ENCODE assay signal across 2 cellular contexts in the genomic region with DNA sequence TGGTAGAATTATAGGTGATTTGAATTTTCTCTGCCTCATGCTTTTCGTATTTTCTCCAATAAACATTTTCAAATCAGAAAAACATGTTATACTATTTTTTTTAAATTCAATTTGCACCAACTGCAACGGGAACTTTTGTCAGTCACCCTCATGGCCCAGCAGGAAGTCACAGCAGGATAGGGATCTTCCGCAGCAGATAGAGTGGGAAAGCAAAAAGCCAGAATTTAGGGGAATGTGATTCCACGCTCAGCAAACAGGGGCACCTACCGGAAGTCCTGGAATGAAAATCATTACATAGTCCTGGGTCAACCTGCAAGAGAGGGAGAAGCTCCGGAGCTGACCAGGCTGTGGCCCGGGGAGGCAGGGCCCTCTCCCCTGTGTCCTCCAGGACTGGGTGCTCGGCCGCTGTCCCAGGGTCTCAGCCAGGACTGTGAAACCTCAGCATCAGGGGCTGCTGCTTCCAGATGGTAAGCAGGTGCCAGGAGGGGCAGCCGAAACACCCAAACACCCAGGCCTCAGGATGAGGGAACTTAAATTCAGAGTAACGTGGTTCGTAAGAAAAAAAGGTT.
TF ChIP-seq lines count a peak whose summit lies in the region.

No MANE protein-coding gene starts in this region.

TF ChIP-seq in GM23338, 12 proteins besides CTCF, POLR2A, EP300 and RAD21 (continued from another document and continues in another):
- TF ChIP-seq, protein P1, sequence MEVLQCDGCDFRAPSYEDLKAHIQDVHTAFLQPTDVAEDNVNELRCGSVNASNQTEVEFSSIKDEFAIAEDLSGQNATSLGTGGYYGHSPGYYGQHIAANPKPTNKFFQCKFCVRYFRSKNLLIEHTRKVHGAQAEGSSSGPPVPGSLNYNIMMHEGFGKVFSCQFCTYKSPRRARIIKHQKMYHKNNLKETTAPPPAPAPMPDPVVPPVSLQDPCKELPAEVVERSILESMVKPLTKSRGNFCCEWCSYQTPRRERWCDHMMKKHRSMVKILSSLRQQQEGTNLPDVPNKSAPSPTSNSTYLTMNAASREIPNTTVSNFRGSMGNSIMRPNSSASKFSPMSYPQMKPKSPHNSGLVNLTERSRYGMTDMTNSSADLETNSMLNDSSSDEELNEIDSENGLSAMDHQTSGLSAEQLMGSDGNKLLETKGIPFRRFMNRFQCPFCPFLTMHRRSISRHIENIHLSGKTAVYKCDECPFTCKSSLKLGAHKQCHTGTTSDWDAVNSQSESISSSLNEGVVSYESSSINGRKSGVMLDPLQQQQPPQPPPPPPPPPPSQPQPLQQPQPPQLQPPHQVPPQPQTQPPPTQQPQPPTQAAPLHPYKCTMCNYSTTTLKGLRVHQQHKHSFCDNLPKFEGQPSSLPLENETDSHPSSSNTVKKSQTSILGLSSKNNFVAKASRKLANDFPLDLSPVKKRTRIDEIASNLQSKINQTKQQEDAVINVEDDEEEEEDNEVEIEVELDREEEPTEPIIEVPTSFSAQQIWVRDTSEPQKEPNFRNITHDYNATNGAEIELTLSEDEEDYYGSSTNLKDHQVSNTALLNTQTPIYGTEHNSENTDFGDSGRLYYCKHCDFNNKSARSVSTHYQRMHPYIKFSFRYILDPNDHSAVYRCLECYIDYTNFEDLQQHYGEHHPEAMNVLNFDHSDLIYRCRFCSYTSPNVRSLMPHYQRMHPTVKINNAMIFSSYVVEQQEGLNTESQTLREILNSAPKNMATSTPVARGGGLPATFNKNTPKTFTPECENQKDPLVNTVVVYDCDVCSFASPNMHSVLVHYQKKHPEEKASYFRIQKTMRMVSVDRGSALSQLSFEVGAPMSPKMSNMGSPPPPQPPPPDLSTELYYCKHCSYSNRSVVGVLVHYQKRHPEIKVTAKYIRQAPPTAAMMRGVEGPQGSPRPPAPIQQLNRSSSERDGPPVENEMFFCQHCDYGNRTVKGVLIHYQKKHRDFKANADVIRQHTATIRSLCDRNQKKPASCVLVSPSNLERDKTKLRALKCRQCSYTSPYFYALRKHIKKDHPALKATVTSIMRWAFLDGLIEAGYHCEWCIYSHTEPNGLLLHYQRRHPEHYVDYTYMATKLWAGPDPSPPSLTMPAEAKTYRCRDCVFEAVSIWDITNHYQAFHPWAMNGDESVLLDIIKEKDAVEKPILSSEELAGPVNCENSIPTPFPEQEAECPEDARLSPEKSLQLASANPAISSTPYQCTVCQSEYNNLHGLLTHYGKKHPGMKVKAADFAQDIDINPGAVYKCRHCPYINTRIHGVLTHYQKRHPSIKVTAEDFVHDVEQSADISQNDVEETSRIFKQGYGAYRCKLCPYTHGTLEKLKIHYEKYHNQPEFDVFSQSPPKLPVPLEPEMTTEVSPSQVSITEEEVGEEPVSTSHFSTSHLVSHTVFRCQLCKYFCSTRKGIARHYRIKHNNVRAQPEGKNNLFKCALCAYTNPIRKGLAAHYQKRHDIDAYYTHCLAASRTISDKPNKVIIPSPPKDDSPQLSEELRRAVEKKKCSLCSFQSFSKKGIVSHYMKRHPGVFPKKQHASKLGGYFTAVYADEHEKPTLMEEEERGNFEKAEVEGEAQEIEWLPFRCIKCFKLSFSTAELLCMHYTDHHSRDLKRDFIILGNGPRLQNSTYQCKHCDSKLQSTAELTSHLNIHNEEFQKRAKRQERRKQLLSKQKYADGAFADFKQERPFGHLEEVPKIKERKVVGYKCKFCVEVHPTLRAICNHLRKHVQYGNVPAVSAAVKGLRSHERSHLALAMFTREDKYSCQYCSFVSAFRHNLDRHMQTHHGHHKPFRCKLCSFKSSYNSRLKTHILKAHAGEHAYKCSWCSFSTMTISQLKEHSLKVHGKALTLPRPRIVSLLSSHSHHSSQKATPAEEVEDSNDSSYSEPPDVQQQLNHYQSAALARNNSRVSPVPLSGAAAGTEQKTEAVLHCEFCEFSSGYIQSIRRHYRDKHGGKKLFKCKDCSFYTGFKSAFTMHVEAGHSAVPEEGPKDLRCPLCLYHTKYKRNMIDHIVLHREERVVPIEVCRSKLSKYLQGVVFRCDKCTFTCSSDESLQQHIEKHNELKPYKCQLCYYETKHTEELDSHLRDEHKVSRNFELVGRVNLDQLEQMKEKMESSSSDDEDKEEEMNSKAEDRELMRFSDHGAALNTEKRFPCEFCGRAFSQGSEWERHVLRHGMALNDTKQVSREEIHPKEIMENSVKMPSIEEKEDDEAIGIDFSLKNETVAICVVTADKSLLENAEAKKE (CRISPR knock-in tag; IDR thresholded peaks at IDR 0.05), result no peak
- no peak for TF ChIP-seq STAT1 (IDR thresholded peaks at IDR 0.05; ENCODE audit: unreplicated experiment)
- TF ChIP-seq POLR2AphosphoS5 (IDR thresholded peaks at IDR 0.05; ENCODE audit: low read depth), result no peak
- TF ChIP-seq EZH2phosphoT487 (IDR thresholded peaks at IDR 0.05; ENCODE audit: unreplicated experiment), result no peak
- TF ChIP-seq, protein P2, sequence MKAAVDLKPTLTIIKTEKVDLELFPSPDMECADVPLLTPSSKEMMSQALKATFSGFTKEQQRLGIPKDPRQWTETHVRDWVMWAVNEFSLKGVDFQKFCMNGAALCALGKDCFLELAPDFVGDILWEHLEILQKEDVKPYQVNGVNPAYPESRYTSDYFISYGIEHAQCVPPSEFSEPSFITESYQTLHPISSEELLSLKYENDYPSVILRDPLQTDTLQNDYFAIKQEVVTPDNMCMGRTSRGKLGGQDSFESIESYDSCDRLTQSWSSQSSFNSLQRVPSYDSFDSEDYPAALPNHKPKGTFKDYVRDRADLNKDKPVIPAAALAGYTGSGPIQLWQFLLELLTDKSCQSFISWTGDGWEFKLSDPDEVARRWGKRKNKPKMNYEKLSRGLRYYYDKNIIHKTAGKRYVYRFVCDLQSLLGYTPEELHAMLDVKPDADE (IDR thresholded peaks at IDR 0.05), result no peak
- TF ChIP-seq ZNF114 (CRISPR knock-in tag; IDR thresholded peaks at IDR 0.05), result no peak
- TF ChIP-seq EZH2 (IDR thresholded peaks at IDR 0.05; ENCODE audit: low read depth, unreplicated experiment), result no peak
- no peak for TF ChIP-seq NANOG (IDR thresholded peaks at IDR 0.05; ENCODE audit: borderline replicate concordance)
- no peak for TF ChIP-seq JUNB (IDR thresholded peaks at IDR 0.05; ENCODE audit: unreplicated experiment)

TF ChIP-seq in WTC11, 78 proteins besides CTCF, POLR2A, EP300 and RAD21 (continued from another document):
- peak; percentile 53 for TF ChIP-seq ZNF423 (CRISPR knock-in tag; IDR thresholded peaks at IDR 0.05)
- TF ChIP-seq, protein P3, sequence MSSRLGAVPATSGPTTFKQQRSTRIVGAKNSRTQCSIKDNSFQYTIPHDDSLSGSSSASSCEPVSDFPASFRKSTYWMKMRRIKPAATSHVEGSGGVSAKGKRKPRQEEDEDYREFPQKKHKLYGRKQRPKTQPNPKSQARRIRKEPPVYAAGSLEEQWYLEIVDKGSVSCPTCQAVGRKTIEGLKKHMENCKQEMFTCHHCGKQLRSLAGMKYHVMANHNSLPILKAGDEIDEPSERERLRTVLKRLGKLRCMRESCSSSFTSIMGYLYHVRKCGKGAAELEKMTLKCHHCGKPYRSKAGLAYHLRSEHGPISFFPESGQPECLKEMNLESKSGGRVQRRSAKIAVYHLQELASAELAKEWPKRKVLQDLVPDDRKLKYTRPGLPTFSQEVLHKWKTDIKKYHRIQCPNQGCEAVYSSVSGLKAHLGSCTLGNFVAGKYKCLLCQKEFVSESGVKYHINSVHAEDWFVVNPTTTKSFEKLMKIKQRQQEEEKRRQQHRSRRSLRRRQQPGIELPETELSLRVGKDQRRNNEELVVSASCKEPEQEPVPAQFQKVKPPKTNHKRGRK (CRISPR knock-in tag; IDR thresholded peaks at IDR 0.05; ENCODE audit: borderline replicate concordance), result no peak
